In the genomic region with DNA sequence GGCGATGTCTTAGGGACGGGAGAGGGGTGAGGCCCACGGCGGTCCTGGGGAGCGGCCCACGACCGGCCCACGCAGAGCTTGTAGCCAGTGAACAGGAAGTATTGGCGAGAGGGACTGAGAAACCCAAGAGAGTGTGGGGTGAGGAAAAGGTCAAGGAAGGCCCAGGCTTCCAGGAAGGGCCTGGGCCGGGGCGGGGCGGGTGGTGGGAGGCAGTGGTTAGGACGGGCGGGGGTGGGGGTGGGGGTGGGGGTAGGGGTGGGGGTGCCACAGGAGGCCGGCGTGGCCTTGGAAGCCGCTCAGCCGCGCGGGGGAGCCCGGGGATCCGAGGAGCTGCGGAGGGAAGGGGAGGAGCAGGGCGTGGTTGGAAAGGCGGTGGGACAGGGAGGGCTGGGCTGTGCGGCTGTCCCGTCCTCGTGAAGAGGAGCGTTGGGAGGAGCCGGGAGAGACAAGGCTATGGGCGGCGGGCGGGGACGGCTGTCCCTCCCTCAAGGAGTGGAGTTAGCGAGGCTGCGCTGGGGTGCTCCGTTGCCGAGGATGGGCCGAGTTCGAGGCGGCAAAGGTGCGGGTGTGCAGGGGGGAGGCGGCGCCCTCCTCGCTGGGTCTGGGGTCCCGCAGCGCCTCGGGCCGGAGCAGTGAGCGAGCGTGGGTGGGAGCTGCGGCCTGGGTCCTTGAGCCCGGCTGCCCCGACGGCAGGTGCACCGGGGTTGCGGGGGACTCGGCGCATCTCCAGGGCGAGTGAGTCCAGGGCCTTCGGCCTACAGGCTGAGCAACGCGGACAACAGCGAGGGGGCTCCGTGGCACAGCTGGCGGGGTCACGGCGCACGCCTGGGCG, we compare ENCODE assay signal across 9 cellular contexts.
A peak's percentile ranks its signal among the peaks of the same experiment; 100 is the strongest.
DNase-seq lines count a peak whose midpoint lies in the region; ATAC-seq and TF ChIP-seq lines count a peak whose summit lies in the region.
"Had no signal": no experiment of that assay in that cellular context is flagged by ENCODE, and none has a peak within 500 bp of the region (broad histone marks: within the 10 kb centered on the region; RNA-seq: fewer than 3 reads in every experiment).

No MANE protein-coding gene starts in this region.

- no peaks in the 10 kb centered on the region for H3K9me3 Mint-ChIP-seq in T-helper 2 cell treated with Interferon-gamma antibody and Interleukin-4, amounts not matched to agents 5 μg/mL and 100 μg/mL, for 36 hours

- no peaks in the 10 kb centered on the region for H3K4me1 ChIP-seq in thoracic aorta (ENCODE audit: control insufficient read depth in 1 of 2, low read depth in 2 of 2)

- H3K27ac Mint-ChIP-seq in T-helper 2 cell treated with Interferon-gamma antibody and Interleukin-4, amounts not matched to agents 5 μg/mL and 100 μg/mL, for 36 hours: no peak overlapping the region

- peaks cover 25% of the 10 kb centered on the region for H3K27me3 Mint-ChIP-seq in T-helper 2 cell treated with Interferon-gamma antibody and Interleukin-4, amounts not matched to agents 5 μg/mL and 100 μg/mL, for 36 hours (ENCODE audit: low read depth)

- H3K4me3 Mint-ChIP-seq in T-helper 2 cell treated with Interferon-gamma antibody and Interleukin-4, amounts not matched to agents 5 μg/mL and 100 μg/mL, for 36 hours: peak overlapping the region; percentile 30

- in situ Hi-C loops in astrocyte of the spinal cord (cut with HindIII; ENCODE audit: low sequenced_read_pairs): no loop called here

- ATAC-seq in left lobe of liver: peak; percentile 60
- ATAC-seq in thoracic aorta (ENCODE audit: insufficient number of reproducible peaks, low FRiP score, low read depth): no peak
- ATAC-seq in HG03457 (IDR thresholded peaks at IDR 0.05; ENCODE audit: unreplicated experiment): no peak
- no peak for ATAC-seq in GM18861 (IDR thresholded peaks at IDR 0.05; ENCODE audit: unreplicated experiment)

- H3K36me3 Mint-ChIP-seq in T-helper 2 cell treated with Interferon-gamma antibody and Interleukin-4, amounts not matched to agents 5 μg/mL and 100 μg/mL, for 36 hours (ENCODE audit: low read depth): no peaks in the 10 kb centered on the region

- no peaks in the 10 kb centered on the region for H3K9me3 ChIP-seq in thoracic aorta

- no peaks in the 10 kb centered on the region for H3K27me3 ChIP-seq in thoracic aorta (replicated peaks; ENCODE audit: insufficient read depth)

- DNase-seq in T-helper 2 cell treated with Interferon-gamma antibody and Interleukin-4, amounts not matched to agents 5 μg/mL and 100 μg/mL, for 36 hours (ENCODE audit: low spot score): no peak
- DNase-seq in T-helper 2 cell: no peak
- DNase-seq in astrocyte of the spinal cord (ENCODE audit: low read depth, low spot score): no peak
- DNase-seq in left lobe of liver (ENCODE audit: low spot score): no peak
- DNase-seq in thoracic aorta (ENCODE audit: low spot score): no peak
- no peak for DNase-seq in NCI-H345 (lab: John Stamatoyannopoulos, UW)
- DNase-seq: NCI-H2081 had no signal

- H3K4me1 Mint-ChIP-seq in T-helper 2 cell treated with Interferon-gamma antibody and Interleukin-4, amounts not matched to agents 5 μg/mL and 100 μg/mL, for 36 hours (ENCODE audit: low read depth): no peaks in the 10 kb centered on the region

- no peak overlapping the region for H3K27ac ChIP-seq in thoracic aorta

- H3K4me3 ChIP-seq in astrocyte of the spinal cord (ENCODE audit: low read depth, low read length) (peak overlapping the region; percentile 13), thoracic aorta (peak overlapping the region; percentile 63)

- TF ChIP-seq CTCF in astrocyte of the spinal cord (IDR thresholded peaks at IDR 0.05; ENCODE audit: low read depth, low read length) (no peak), thoracic aorta (IDR thresholded peaks at IDR 0.05) (no peak)

- H3K36me3 ChIP-seq in thoracic aorta: no peaks in the 10 kb centered on the region
